ENCODE assay signal across 8 cellular contexts in the genomic region with DNA sequence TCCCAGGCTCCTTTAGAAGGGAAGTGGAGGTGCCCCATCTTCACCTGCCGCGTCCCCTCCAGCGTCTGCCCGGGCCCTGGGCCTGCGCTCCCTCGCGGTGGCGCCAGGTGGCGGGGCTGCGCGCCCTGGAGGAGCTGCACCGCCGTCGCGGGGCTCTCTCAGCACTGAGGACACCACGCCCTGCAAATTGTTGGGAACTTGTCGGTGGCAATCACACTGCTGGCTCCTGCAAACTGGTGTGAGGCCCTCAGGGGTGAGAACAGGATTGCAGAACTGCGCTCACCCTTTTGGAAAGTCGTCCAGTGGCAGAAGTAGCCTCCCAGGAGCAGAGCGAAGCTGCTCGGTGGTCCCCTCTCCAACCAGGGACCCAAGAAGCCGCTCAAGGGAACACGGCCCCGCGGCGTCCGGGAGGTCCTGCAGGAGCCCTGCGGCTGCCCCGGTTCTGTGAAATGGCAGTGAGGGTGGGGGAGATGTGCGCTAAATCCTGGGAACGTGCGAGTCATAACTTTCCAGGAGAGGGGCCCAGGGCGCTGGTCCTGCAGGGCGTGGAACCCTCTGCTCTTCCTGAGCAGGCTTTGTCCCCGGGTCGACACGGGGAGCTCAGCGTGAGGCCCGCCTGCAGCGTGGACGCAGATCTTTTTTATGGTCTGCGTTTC. TPM values are rescaled to one million over a fixed set of nuclear protein-coding genes. Genes with fewer than 3 reads are reported as not detected.
DNase-seq lines count a peak whose midpoint lies in the region; ATAC-seq and TF ChIP-seq lines count a peak whose summit lies in the region.

No MANE protein-coding gene starts in this region.

- no peak for TF ChIP-seq POLR2A in erythroblast (IDR thresholded peaks at IDR 0.05; ENCODE audit: low read length)

- DNase-seq in AML-193 (lab: John Stamatoyannopoulos, UW): peak; percentile 34 to 53
- peak; percentile 88 for DNase-seq in NCI-H82 (lab: John Stamatoyannopoulos, UW)
- DNase-seq in activated CD8-positive, alpha-beta memory T cell treated with anti-CD3 and anti-CD28 coated beads, Interleukin-2, amount 50 U/mL, for 24 hours (ENCODE audit: extremely low read depth): peak; percentile 15
- peak; percentile 70 to 74 for DNase-seq in erythroblast (lab: John Stamatoyannopoulos, UW)
- peak; percentile 53 for DNase-seq in mucosa of gallbladder (ENCODE audit: low spot score)
- DNase-seq in stimulated activated CD8-positive, alpha-beta memory T cell treated with anti-CD3 and anti-CD28 coated beads, Interleukin-4, amount 100 ng/mL, for 48 hours: peak; percentile 84

- ATAC-seq in GM18868 (IDR thresholded peaks at IDR 0.05; ENCODE audit: unreplicated experiment) (peak; percentile 70), HG03103 (IDR thresholded peaks at IDR 0.05; ENCODE audit: low read depth, unreplicated experiment) (peak; percentile 61)

RNA-seq across cellular contexts. Expression of a gene that starts 1.0 kb away (rescaled TPM):
- total RNA-seq in mucosa of gallbladder: 15.7 TPM

RNA-seq across cellular contexts. Expression of a gene that starts 38.5 kb away (rescaled TPM):
- 2.1 TPM for total RNA-seq in mucosa of gallbladder

Comparison
In these comparisons a context has a peak if more than half of its experiments do, and no peak if none do; other contexts are left out.
1. Peak in every context shown above with its lines: DNase-seq and ATAC-seq.
2. DNase-seq: peak in every context shown above with its lines; median percentile 88 in NCI-H82; 84 in stimulated activated CD8-positive, alpha-beta memory T cell treated with anti-CD3 and anti-CD28 coated beads, Interleukin-4, amount 100 ng/mL, for 48 hours; 72 in erythroblast; 53 in mucosa of gallbladder; 44 in AML-193; 15 in activated CD8-positive, alpha-beta memory T cell treated with anti-CD3 and anti-CD28 coated beads, Interleukin-2, amount 50 U/mL, for 24 hours.